ENCODE assay signal across 9 cellular contexts in the genomic region with DNA sequence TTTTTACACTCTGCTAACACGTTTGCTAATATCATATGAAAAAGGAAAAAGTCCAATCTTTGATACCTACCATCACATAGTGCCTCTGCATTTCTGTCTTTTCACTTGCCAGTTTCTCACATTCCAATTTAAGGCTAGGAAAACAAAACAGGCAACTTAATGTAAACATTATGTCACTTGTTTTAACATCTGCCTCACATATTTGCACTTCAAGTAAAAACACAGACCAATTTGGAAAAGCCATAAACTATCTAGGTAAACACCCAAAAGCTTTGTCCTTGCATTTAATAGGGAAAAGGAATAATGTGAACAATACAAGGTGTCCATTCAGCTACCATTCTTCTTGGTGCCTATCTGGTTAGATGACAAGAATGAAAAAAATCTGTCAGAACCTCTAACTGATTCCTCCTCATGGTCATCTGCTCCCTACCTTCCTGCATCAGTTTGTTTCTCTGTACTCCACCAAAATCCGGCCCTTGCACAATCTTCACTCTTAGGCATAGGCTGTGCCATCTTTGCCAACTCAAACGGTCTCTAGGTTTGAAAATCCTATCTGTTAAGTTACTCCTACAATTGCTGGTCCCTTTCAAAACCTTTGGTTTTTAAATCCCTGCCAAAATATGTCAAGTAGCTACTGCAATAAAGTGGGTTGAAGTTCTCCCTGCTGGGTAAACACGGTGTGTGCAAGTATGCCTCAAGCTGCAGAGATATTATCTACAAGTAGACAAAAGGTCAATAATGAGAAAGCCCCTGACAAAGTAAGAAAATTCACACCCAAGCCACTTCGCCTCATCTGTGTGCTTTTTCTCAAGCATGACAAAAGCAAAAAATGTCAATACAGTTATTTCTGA. TPM values are rescaled to one million over a fixed set of nuclear protein-coding genes. Genes with fewer than 3 reads are reported as not detected.
DNase-seq lines count a peak whose midpoint lies in the region; ATAC-seq and TF ChIP-seq lines count a peak whose summit lies in the region.
"Had no signal": no experiment of that assay in that cellular context is flagged by ENCODE, and none has a peak within 500 bp of the region (broad histone marks: within the 10 kb centered on the region; RNA-seq: fewer than 3 reads in every experiment).

No MANE protein-coding gene starts in this region.

- peaks cover 28% of the 10 kb centered on the region; the same call in 1 of the 2 replicates for H4K20me1 ChIP-seq in DND-41 (ENCODE audit: insufficient read depth, low read length)

- no peak overlapping the region for H4K12ac ChIP-seq in trophoblast cell (ENCODE audit: low read depth, low read length)

- H4K91ac ChIP-seq in trophoblast cell (ENCODE audit: low read depth, low read length) = no peak overlapping the region

- H3K27me3 ChIP-seq in DND-41 (ENCODE audit: insufficient read depth, low read length, poor library complexity) (no peaks in the 10 kb centered on the region), trophoblast cell (ENCODE audit: insufficient read depth, low read length) (no peaks in the 10 kb centered on the region)

- H2AK5ac ChIP-seq in trophoblast cell (ENCODE audit: low read length) = no peak overlapping the region

- H3K9ac ChIP-seq in DND-41 (ENCODE audit: low read depth, low read length) = peak overlapping the region; percentile 15; the same call in 1 of the 2 replicates
- no peak overlapping the region for H3K9ac ChIP-seq in trophoblast cell (ENCODE audit: low read length)

- H3K9me3 ChIP-seq in DND-41 (ENCODE audit: insufficient read depth, low read length, severe bottlenecking) (no peaks in the 10 kb centered on the region), trophoblast cell (ENCODE audit: insufficient read depth, low read depth, low read length) (no peaks in the 10 kb centered on the region)

- H3K36me3 ChIP-seq in DND-41 (ENCODE audit: insufficient read depth, low read length) (peaks cover 9% of the 10 kb centered on the region; the same call in 1 of the 2 replicates), trophoblast cell (ENCODE audit: control insufficient read depth in 1 of 2, insufficient read depth in 2 of 2, low read length in 2 of 2) (peaks cover 4 to 12% of the 10 kb centered on the region in 2 experiments)

- no peak overlapping the region for H3K14ac ChIP-seq in trophoblast cell (ENCODE audit: low read length)

- no peak overlapping the region for H2BK12ac ChIP-seq in trophoblast cell (ENCODE audit: low read length)

- H3K79me2 ChIP-seq in DND-41 (ENCODE audit: insufficient read depth, low read length) = peaks cover 21% of the 10 kb centered on the region
- peaks cover 21% of the 10 kb centered on the region for H3K79me2 ChIP-seq in trophoblast cell (ENCODE audit: control insufficient read depth, insufficient read depth, low read length, poor library complexity)

- DNase-seq in DND-41 (no peak), NCI-H2196 (lab: John Stamatoyannopoulos, UW; ENCODE audit: unreplicated experiment) (peak; percentile 35), epithelial cell of proximal tubule (ENCODE audit: low read depth) (no peak), trophoblast cell (peak; percentile 44 to 73), NCI-H1436 treated with DMSO at 0.1 percent for 48 hours (lab: John Stamatoyannopoulos, UW) (no peak), ecto neural progenitor cell (ENCODE audit: low spot score) (no peak)
- DNase-seq: activated CD4-positive, alpha-beta T cell treated with anti-CD3 and anti-CD28 coated beads for 4 hours had no signal

- H3K18ac ChIP-seq in trophoblast cell (ENCODE audit: low read length) = no peak overlapping the region

- peak overlapping the region in 1 of 2 experiments; percentile 72; a peak in 2 of 4 replicates for H3K4me3 ChIP-seq in DND-41 (ENCODE audit: low read depth in 1 of 2, low read length in 2 of 2)
- H3K4me3 ChIP-seq in epithelial cell of proximal tubule (ENCODE audit: low read depth, low read length) = peak overlapping the region; percentile 85
- no peak overlapping the region for H3K4me3 ChIP-seq in trophoblast cell (ENCODE audit: low read depth, low read length)

- H3K4me1 ChIP-seq in DND-41 (ENCODE audit: insufficient read depth, low read length) (peaks cover 80% of the 10 kb centered on the region), trophoblast cell (ENCODE audit: control insufficient read depth in 1 of 2, insufficient read depth in 2 of 2, low read length in 2 of 2) (no peaks in the 10 kb centered on the region)

- TF ChIP-seq CTCF in DND-41 (IDR thresholded peaks at IDR 0.05; ENCODE audit: borderline replicate concordance, extremely low read depth, low read length, poor library complexity, severe bottlenecking) = peak; percentile 47
- peak; percentile 23 for TF ChIP-seq CTCF in epithelial cell of proximal tubule (conservative IDR thresholded peaks at IDR 0.05; ENCODE audit: low read depth, low read length)

- no peak overlapping the region for H2BK5ac ChIP-seq in trophoblast cell (ENCODE audit: low read depth, low read length, poor library complexity)

- WGBS in trophoblast cell (ENCODE audit: extremely low coverage, insufficient coverage, insufficient read length) = no CpG with 5 or more reads among the region's 5 CpGs

- H3K27ac ChIP-seq in DND-41 (ENCODE audit: low read length) = no peak overlapping the region
- H3K27ac ChIP-seq in trophoblast cell (ENCODE audit: low read depth, low read length) = no peak overlapping the region

- peak overlapping the region; percentile 73 for H3K4ac ChIP-seq in trophoblast cell (ENCODE audit: low read depth, low read length)

- H3K23ac ChIP-seq in trophoblast cell (ENCODE audit: low read length) = no peak overlapping the region

- H3K4me2 ChIP-seq in DND-41 (ENCODE audit: insufficient read depth, low read length) (peak overlapping the region; percentile 82), trophoblast cell (ENCODE audit: low read length) (peak overlapping the region; percentile 82)

- no peak for ATAC-seq in DND-41 (ENCODE audit: insufficient read depth, low read depth)
- no peak for ATAC-seq in GM18868 (IDR thresholded peaks at IDR 0.05; ENCODE audit: unreplicated experiment)
- no peak for ATAC-seq in esophagus mucosa

- no peak overlapping the region for H2BK120ac ChIP-seq in trophoblast cell (ENCODE audit: insufficient read depth, low read length, poor library complexity)

- peaks cover 34% of the 10 kb centered on the region for H3K79me1 ChIP-seq in trophoblast cell (ENCODE audit: low read length)

- H2AFZ ChIP-seq in DND-41 (ENCODE audit: low read depth, low read length) = no peak overlapping the region
- H2AFZ ChIP-seq in trophoblast cell (ENCODE audit: insufficient read depth, low read length, poor library complexity) = no peak overlapping the region

- H4K8ac ChIP-seq in trophoblast cell (ENCODE audit: low read depth, low read length) = no peak overlapping the region

RNA-seq across cellular contexts. Expression of gene TLE1, which starts 3.4 kb away (rescaled TPM):
- total RNA-seq in epithelial cell of proximal tubule = 90.9 and 124 TPM in 2 replicates
- 62.1 and 62.2 TPM in 2 replicates for polyA plus RNA-seq in trophoblast cell (2013)
- total RNA-seq in esophagus mucosa = 12.0 TPM

Comparison
In these comparisons a context has a peak if more than half of its experiments do, and no peak if none do; other contexts are left out.
1. DNase-seq: peak in NCI-H2196 (single experiment) and trophoblast cell (2 of 2); none in DND-41 (single experiment), epithelial cell of proximal tubule (single experiment), NCI-H1436 treated with DMSO at 0.1 percent for 48 hours (single experiment) and ecto neural progenitor cell (single experiment).